ENCODE assay signal across 12 cellular contexts in the genomic region with DNA sequence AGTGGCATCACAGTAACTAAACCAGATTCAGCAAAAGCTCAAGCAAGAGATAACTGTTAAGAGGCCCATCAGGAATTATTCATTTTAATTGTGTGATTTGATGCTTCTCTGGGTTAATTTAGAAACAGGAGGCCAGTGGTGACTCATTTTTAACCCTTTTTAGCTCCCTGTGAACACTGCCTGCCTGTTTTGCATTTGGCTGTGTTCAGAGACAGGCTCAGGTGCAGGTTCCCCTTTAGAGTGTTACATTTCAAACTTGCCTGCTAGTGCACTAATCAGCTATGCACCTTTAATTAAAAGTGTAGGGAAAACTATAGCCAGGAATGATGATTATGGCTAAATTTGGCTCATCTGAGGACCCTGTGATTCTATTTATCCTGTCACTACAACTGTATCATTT. TPM values are rescaled to one million over a fixed set of nuclear protein-coding genes. Genes with fewer than 3 reads are reported as not detected.
DNase-seq lines count a peak whose midpoint lies in the region; ATAC-seq and TF ChIP-seq lines count a peak whose summit lies in the region.
"Had no signal": no experiment of that assay in that cellular context is flagged by ENCODE, and none has a peak within 500 bp of the region (broad histone marks: within the 10 kb centered on the region; RNA-seq: fewer than 3 reads in every experiment).

No MANE protein-coding gene starts in this region.

- H3K4me1 Mint-ChIP-seq in activated T-helper 17 cell treated with anti-CD3 and anti-CD28 coated beads, Interleukin-2, amount 50 U/mL, for 72 hours = peaks cover 51% of the 10 kb centered on the region

- DNase-seq in DMS53 treated with DMSO at 0.1 percent for 48 hours (lab: John Stamatoyannopoulos, UW; ENCODE audit: unreplicated experiment) (no peak), retina (no peak), dedifferentiated amniotic fluid mesenchymal stem cell (ENCODE audit: extremely low spot score) (no peak), NCI-H146 (lab: John Stamatoyannopoulos, UW) (no peak)
- DNase-seq: naive thymus-derived CD4-positive, alpha-beta T cell had no signal

- H3K27me3 Mint-ChIP-seq in activated T-helper 17 cell treated with anti-CD3 and anti-CD28 coated beads, Interleukin-2, amount 50 U/mL, for 72 hours = no peaks in the 10 kb centered on the region
- H3K27me3 Mint-ChIP-seq: naive thymus-derived CD4-positive, alpha-beta T cell had no signal

- H3K36me3 Mint-ChIP-seq in activated T-helper 17 cell treated with anti-CD3 and anti-CD28 coated beads, Interleukin-2, amount 50 U/mL, for 72 hours (ENCODE audit: low read depth) = peaks cover 32% of the 10 kb centered on the region

- no peaks in the 10 kb centered on the region for H3K9me3 Mint-ChIP-seq in activated T-helper 17 cell treated with anti-CD3 and anti-CD28 coated beads, Interleukin-2, amount 50 U/mL, for 72 hours
- H3K9me3 Mint-ChIP-seq: naive thymus-derived CD4-positive, alpha-beta T cell; T-helper 2 cell treated with Interferon-gamma antibody and Interleukin-4, amounts not matched to agents 5 μg/mL and 100 μg/mL, for 36 hours had no signal

- H3K27ac Mint-ChIP-seq in activated T-helper 17 cell treated with anti-CD3 and anti-CD28 coated beads, Interleukin-2, amount 50 U/mL, for 72 hours = no peak overlapping the region
- H3K27ac Mint-ChIP-seq: naive thymus-derived CD4-positive, alpha-beta T cell; T-helper 2 cell treated with Interferon-gamma antibody and Interleukin-4, amounts not matched to agents 5 μg/mL and 100 μg/mL, for 36 hours had no signal

- ATAC-seq in GM19328 (IDR thresholded peaks at IDR 0.05; ENCODE audit: unreplicated experiment) (peak; percentile 45), HG03039 (IDR thresholded peaks at IDR 0.05; ENCODE audit: unreplicated experiment) (peak; percentile 50)
- ATAC-seq in activated T-helper 17 cell treated with anti-CD3 and anti-CD28 coated beads, Interleukin-2, amount 50 U/mL, for 72 hours (replicated peaks) = peak; percentile 84
- ATAC-seq: naive thymus-derived CD4-positive, alpha-beta T cell had no signal

- no peak overlapping the region for H3K4me3 Mint-ChIP-seq in activated T-helper 17 cell treated with anti-CD3 and anti-CD28 coated beads, Interleukin-2, amount 50 U/mL, for 72 hours

- TF ChIP-seq POLR2A in GM15510 (IDR thresholded peaks at IDR 0.05; ENCODE audit: borderline replicate concordance, extremely low read depth, insufficient read length) = peak; percentile 45

RNA-seq across cellular contexts. Expression of gene STAMBPL1, which starts 6.5 kb away (rescaled TPM):
- total RNA-seq in activated T-helper 17 cell treated with anti-CD3 and anti-CD28 coated beads, Interleukin-2, amount 50 U/mL, for 72 hours = 10 to 100 TPM; 27.6 to 72.5 TPM

RNA-seq across cellular contexts. Expression of gene ANKRD22, which starts 34.9 kb away (rescaled TPM):
- 1 to 10 TPM in 1 of 2 donors, under 1 TPM in 1; 0.21 to 5.9 TPM for total RNA-seq in activated T-helper 17 cell treated with anti-CD3 and anti-CD28 coated beads, Interleukin-2, amount 50 U/mL, for 72 hours
- total RNA-seq: astrocyte, fibroblast of villous mesenchyme had no signal
